ENCODE assay signal across 21 cellular contexts in genomic region chr1:162384601-162385279, GRCh38. TPM values are rescaled to one million over a fixed set of nuclear protein-coding genes. Genes with fewer than 3 reads are reported as not detected.
DNase-seq lines count a peak whose midpoint lies in the region; ATAC-seq and TF ChIP-seq lines count a peak whose summit lies in the region.
"Had no signal": no experiment of that assay in that cellular context is flagged by ENCODE, and none has a peak within 500 bp of the region (broad histone marks: within the 10 kb centered on the region; RNA-seq: fewer than 3 reads in every experiment).

No MANE protein-coding gene starts in this region.

- TF ChIP-seq CTCF in SK-N-SH (IDR thresholded peaks at IDR 0.05) (no peak), type B pancreatic cell (conservative IDR thresholded peaks at IDR 0.05) (no peak), CD14-positive monocyte (IDR thresholded peaks at IDR 0.05) (no peak)

- no peaks in the 10 kb centered on the region for H3F3A ChIP-seq in SK-N-SH (replicated peaks; ENCODE audit: insufficient read depth)

- no peaks in the 10 kb centered on the region for H4K20me1 ChIP-seq in SK-N-SH (ENCODE audit: insufficient read depth)

- intact Hi-C loops in CD14-positive monocyte (cut with micrococcal nuclease) = no loop called here

- H3K9me3 Mint-ChIP-seq in type B pancreatic cell (peaks cover 5% of the 10 kb centered on the region), CD14-positive monocyte (no peaks in the 10 kb centered on the region)
- H3K9me3 Mint-ChIP-seq: CD8-positive, alpha-beta memory T cell had no signal

- peaks cover 15% of the 10 kb centered on the region for H3K36me3 Mint-ChIP-seq in type B pancreatic cell
- H3K36me3 Mint-ChIP-seq in CD14-positive monocyte = no peaks in the 10 kb centered on the region
- H3K36me3 Mint-ChIP-seq: CD8-positive, alpha-beta memory T cell had no signal

- peaks cover 0 to 5% of the 10 kb centered on the region in 2 experiments; a peak in 1 of 4 replicates for H3K4me1 ChIP-seq in SK-N-SH (ENCODE audit: control insufficient read depth in 1 of 2, insufficient read depth in 2 of 2, low read depth in 1 of 2, low read length in 1 of 2)

- DNase-seq in SK-N-SH (peak; percentile 6), astrocyte of the hippocampus (ENCODE audit: low read depth, low spot score) (peak; percentile 13), islet precursor cell (peak; percentile 35), type B pancreatic cell (ENCODE audit: extremely low spot score, unreplicated experiment) (peak; percentile 52), HEK293T (ENCODE audit: extremely low spot score) (no peak), left lobe of liver (ENCODE audit: low spot score) (no peak), CD14-positive monocyte (ENCODE audit: low spot score) (no peak)
- DNase-seq: 8988T; CD8-positive, alpha-beta memory T cell; DMS79 treated with DMSO at 0.1 percent for 48 hours; IMR-90; Kasumi-1; NCI-H1105; NCI-H1694; NCI-H2171 treated with DMSO at 0.1 percent for 48 hours; NCI-H446 treated with DMSO at 0.1 percent for 48 hours; SJCRH30 had no signal

- H3K4me1 Mint-ChIP-seq in type B pancreatic cell (ENCODE audit: unreplicated experiment) (peaks cover 35% of the 10 kb centered on the region), CD14-positive monocyte (peaks cover 34% of the 10 kb centered on the region)

- H3K27me3 Mint-ChIP-seq in type B pancreatic cell = no peaks in the 10 kb centered on the region
- peaks cover 0 to 2% (median 0%) of the 10 kb centered on the region in 3 donors for H3K27me3 Mint-ChIP-seq in CD14-positive monocyte (ENCODE audit: low read depth in 3 of 3)

- ATAC-seq in SK-N-SH treated with all-trans-retinoic acid at 6 μM for 48 hours (no peak), left lobe of liver (no peak)

- TF ChIP-seq RAD21 in SK-N-SH (IDR thresholded peaks at IDR 0.05; ENCODE audit: low read length) = no peak

- H3K4me3 ChIP-seq in SK-N-SH (ENCODE audit: low read depth in 2 of 2, low read length in 1 of 2) = no peak overlapping the region
- H3K4me3 ChIP-seq: SJCRH30 had no signal

- CTCF ChIA-PET in SK-N-SH (lab: Yijun Ruan, JAX) (interaction anchor here (2.3 to 2.6 kb wide), 2 partner anchors 27 to 329 kb away, joined by 12 read pairs; no protein-coding TSS in a partner anchor), HEK293T (lab: Yijun Ruan, JAX) (no interaction called here)

- H3K9me3 ChIP-seq in SK-N-SH = no peaks in the 10 kb centered on the region
- H3K9me3 ChIP-seq: SJCRH30 had no signal

- no peaks in the 10 kb centered on the region for H3K79me2 ChIP-seq in SK-N-SH (ENCODE audit: insufficient read depth)

- peaks cover 5% of the 10 kb centered on the region; the same call in 1 of the 2 replicates for H3K27me3 ChIP-seq in SK-N-SH (ENCODE audit: insufficient read depth)
- H3K27me3 ChIP-seq: SJCRH30 had no signal

- no peak overlapping the region for H2AFZ ChIP-seq in SK-N-SH (ENCODE audit: low read depth)

- POLR2A ChIA-PET in SK-N-SH (lab: Yijun Ruan, JAX) (no interaction called here), HEK293T (lab: Yijun Ruan, JAX) (no interaction called here)

- 66% methylated on average over 7 of the region's 10 CpGs for WGBS in SK-N-SH (ENCODE audit: low lambda C conversion rate)

- H3K4me2 ChIP-seq in SK-N-SH = no peak overlapping the region

- H3K9ac ChIP-seq in SK-N-SH = no peak overlapping the region

- H3K27ac ChIP-seq in SK-N-SH (ENCODE audit: low read depth in 2 of 2, low read length in 1 of 2) = no peak overlapping the region
- H3K27ac ChIP-seq: SJCRH30 had no signal

- H3K4me3 Mint-ChIP-seq in type B pancreatic cell (no peak overlapping the region), CD14-positive monocyte (no peak overlapping the region)
- H3K4me3 Mint-ChIP-seq: CD8-positive, alpha-beta memory T cell had no signal

- H3K36me3 ChIP-seq in SK-N-SH (replicated peaks in 1 of 2; ENCODE audit: control insufficient read depth in 1 of 2, insufficient read depth in 2 of 2, low read length in 1 of 2) = no peaks in the 10 kb centered on the region
- H3K36me3 ChIP-seq: SJCRH30 had no signal

- H3K27ac Mint-ChIP-seq in type B pancreatic cell = peak overlapping the region; percentile 83
- no peak overlapping the region for H3K27ac Mint-ChIP-seq in CD14-positive monocyte
- H3K27ac Mint-ChIP-seq: CD8-positive, alpha-beta memory T cell had no signal

- TF ChIP-seq EP300 in SK-N-SH (IDR thresholded peaks at IDR 0.05; ENCODE audit: borderline replicate concordance in 1 of 2, low read depth in 1 of 2, low read length in 1 of 2) = no peak

- no peaks in the 10 kb centered on the region for H3K9me2 ChIP-seq in SK-N-SH

TF ChIP-seq in SK-N-SH, 30 proteins besides CTCF, POLR2A, EP300 and RAD21 (continues in another document):
- TF ChIP-seq YY1 (IDR thresholded peaks at IDR 0.05; ENCODE audit: low read depth) = no peak
- TF ChIP-seq CHD2 (IDR thresholded peaks at IDR 0.05; ENCODE audit: low read length, partially characterized antibody) = no peak
- no peak for TF ChIP-seq ELF1 (IDR thresholded peaks at IDR 0.05)
- TF ChIP-seq FOXJ3 (CRISPR knock-in tag; IDR thresholded peaks at IDR 0.05) = no peak
- TF ChIP-seq TCF12 (IDR thresholded peaks at IDR 0.05) = no peak
- no peak for TF ChIP-seq MXI1 (IDR thresholded peaks at IDR 0.05; ENCODE audit: low read depth, low read length)
- TF ChIP-seq MAX (IDR thresholded peaks at IDR 0.05; ENCODE audit: low read depth) = no peak
- no peak for TF ChIP-seq TEAD4 (IDR thresholded peaks at IDR 0.05; ENCODE audit: borderline replicate concordance, insufficient read depth)

TF ChIP-seq in SK-N-SH treated with all-trans-retinoic acid at 6 μM for 48 hours, 23 proteins besides CTCF, POLR2A, EP300 and RAD21:
- TF ChIP-seq ZFP3 (CRISPR knock-in tag; IDR thresholded peaks at IDR 0.05) = no peak

TF ChIP-seq in HEK293T, 16 proteins besides CTCF, POLR2A, EP300 and RAD21:
- TF ChIP-seq L3MBTL2 (conservative IDR thresholded peaks at IDR 0.05) (no peak), PKNOX1 (IDR thresholded peaks at IDR 0.05) (no peak), BHLHE40 (IDR thresholded peaks at IDR 0.05; ENCODE audit: borderline replicate concordance) (no peak), HDGF (IDR thresholded peaks at IDR 0.05; ENCODE audit: borderline replicate concordance) (no peak), FOXA1 (IDR thresholded peaks at IDR 0.05) (no peak), TARDBP (IDR thresholded peaks at IDR 0.05) (no peak), FOXK2 (IDR thresholded peaks at IDR 0.05) (no peak)
TF ChIP-seq in HEK293T: peak in this region for 0.

RNA-seq across cellular contexts. Expression of gene C1orf226, which starts 3.2 kb away (rescaled TPM):
- polyA plus RNA-seq in SK-N-SH (2012; rRNA removed) = 0.03 and 0.05 TPM in 2 replicates
- 0.08 TPM in 2 replicates for polyA plus RNA-seq in SK-N-SH (2012; cell fraction: cytosol; rRNA removed)
- 0.23 and 0.42 TPM in 2 replicates for polyA plus RNA-seq in SK-N-SH (2012; cell fraction: nucleus; rRNA removed)
- 12.6 and 15.8 TPM in 2 replicates for total RNA-seq in type B pancreatic cell (ENCODE audit: low replicate concordance)
- 50.4 TPM for total RNA-seq in left lobe of liver
- polyA plus RNA-seq in CD14-positive monocyte = under 1 TPM in 1 of 2 donors, not detected in 1; 0.10 TPM
- polyA plus RNA-seq: CD8-positive, alpha-beta memory T cell had no signal

RNA-seq across cellular contexts. Expression of gene SPATA46, which starts 8.1 kb away (rescaled TPM):
- polyA plus RNA-seq in SK-N-SH (2012; rRNA removed) (not detected in 2 replicates), CD14-positive monocyte (not detected)
- polyA plus RNA-seq in SK-N-SH (2012; cell fraction: cytosol; rRNA removed) = not detected in 2 replicates
- polyA plus RNA-seq in SK-N-SH (2012; cell fraction: nucleus; rRNA removed) = not detected in 2 replicates
- total RNA-seq in type B pancreatic cell (ENCODE audit: low replicate concordance) (not detected in 2 replicates), left lobe of liver (not detected)
- total RNA-seq: CD8-positive, alpha-beta memory T cell; H4; HT1080; IMR-90; SJCRH30 had no signal
- polyA plus RNA-seq: BJ; CD8-positive, alpha-beta memory T cell; IMR-90 had no signal

RNA-seq across cellular contexts. Expression of gene SH2D1B, which starts 27.2 kb away (rescaled TPM):
- not detected in 2 replicates for polyA plus RNA-seq in SK-N-SH (2012; rRNA removed)
- not detected in 2 replicates for polyA plus RNA-seq in SK-N-SH (2012; cell fraction: cytosol; rRNA removed)
- not detected in 2 replicates for polyA plus RNA-seq in SK-N-SH (2012; cell fraction: nucleus; rRNA removed)
- total RNA-seq in type B pancreatic cell (ENCODE audit: low replicate concordance) = not detected in 2 replicates
- total RNA-seq in left lobe of liver = 0.10 TPM
- 1 to 10 TPM in 1 of 2 donors, under 1 TPM in 1; 0.88 to 1.7 TPM for polyA plus RNA-seq in CD14-positive monocyte
- total RNA-seq: CD8-positive, alpha-beta memory T cell; SJCRH30 had no signal
- polyA plus RNA-seq: BJ had no signal

Comparison
In these comparisons a context has a peak if more than half of its experiments do, and no peak if none do; other contexts are left out.
1. DNase-seq: peak in SK-N-SH (single experiment), astrocyte of the hippocampus (single experiment), islet precursor cell (single experiment) and type B pancreatic cell (single experiment); none in HEK293T (single experiment), left lobe of liver (single experiment) and CD14-positive monocyte (single experiment).